ENCODE assay signal across 24 cellular contexts in genomic region chr20:19363439-19363838, GRCh38.
DNase-seq lines count a peak whose midpoint lies in the region; ATAC-seq and TF ChIP-seq lines count a peak whose summit lies in the region.
"Had no signal": no experiment of that assay in that cellular context is flagged by ENCODE, and none has a peak within 500 bp of the region (broad histone marks: within the 10 kb centered on the region; RNA-seq: fewer than 3 reads in every experiment).

No MANE protein-coding gene starts in this region.

- H3K4me3 Mint-ChIP-seq in GM23338 = no peak overlapping the region
- H3K4me3 Mint-ChIP-seq: CD14-positive monocyte; CD4-positive, alpha-beta memory T cell; CD4-positive, CD25-positive, alpha-beta regulatory T cell; CD8-positive, alpha-beta memory T cell had no signal

- DNase-seq in psoas muscle (no peak), smooth muscle cell of the brain vasculature (ENCODE audit: low read depth, low spot score) (peak; percentile 12), aorta (no peak), GM23338 (ENCODE audit: low spot score) (no peak)
- DNase-seq: 8988T; ACHN; BE2C; C1 segment of cervical spinal cord; CD4-positive, alpha-beta memory T cell; CD4-positive, CD25-positive, alpha-beta regulatory T cell; CD8-positive, alpha-beta memory T cell; COR-L47; DMS 273 treated with DMSO at 0.1 percent for 48 hours; DMS153; DMS53; DMS79; DND-41; EL; GDM1 had no signal

- H3K27ac ChIP-seq in psoas muscle (no peak overlapping the region), aorta (ENCODE audit: low read depth in 1 of 2, low read length in 2 of 2) (no peak overlapping the region), GM23338 (ENCODE audit: low read depth) (no peak overlapping the region)
- H3K27ac ChIP-seq: BLaER1 had no signal

- no peak overlapping the region for H3K4me2 ChIP-seq in GM23338
- H3K4me2 ChIP-seq: BLaER1 had no signal

- peaks cover 14% of the 10 kb centered on the region; the same call in 1 of the 2 replicates for H3K9me2 ChIP-seq in GM23338 (ENCODE audit: insufficient read depth)

- peaks cover 24% of the 10 kb centered on the region for H3K4me1 Mint-ChIP-seq in GM23338
- H3K4me1 Mint-ChIP-seq: CD14-positive monocyte; CD4-positive, alpha-beta memory T cell; CD4-positive, CD25-positive, alpha-beta regulatory T cell; CD8-positive, alpha-beta memory T cell had no signal

- H3K9me3 Mint-ChIP-seq in GM23338 = no peaks in the 10 kb centered on the region

- intact Hi-C loops in psoas muscle (cut with DNase I) (no loop called here), aorta (cut with DNase I) (loop anchor here in 1 of 2 donors (10.0 kb wide), 1 partner anchor 131 kb away; no protein-coding TSS in a partner anchor)

- H3K27me3 ChIP-seq in psoas muscle (ENCODE audit: insufficient read depth in 3 of 3, low read length in 2 of 3) (no peaks in the 10 kb centered on the region), aorta (ENCODE audit: control insufficient read depth in 1 of 2, insufficient read depth in 2 of 2, low read length in 1 of 2) (no peaks in the 10 kb centered on the region), GM23338 (ENCODE audit: insufficient read depth) (no peaks in the 10 kb centered on the region)
- H3K27me3 ChIP-seq: BE2C, BLaER1 had no signal

- H3K36me3 ChIP-seq in psoas muscle (ENCODE audit: insufficient read depth in 1 of 2, low read depth in 1 of 2) = no peaks in the 10 kb centered on the region
- H3K36me3 ChIP-seq in aorta (ENCODE audit: control insufficient read depth in 1 of 2, insufficient read depth in 2 of 2, low read length in 1 of 2) = no peaks in the 10 kb centered on the region
- no peaks in the 10 kb centered on the region for H3K36me3 ChIP-seq in GM23338 (ENCODE audit: insufficient read depth)
- H3K36me3 ChIP-seq: BE2C, BLaER1 had no signal

- no peak overlapping the region for H3K27ac Mint-ChIP-seq in GM23338
- H3K27ac Mint-ChIP-seq: CD14-positive monocyte; CD4-positive, alpha-beta memory T cell; CD4-positive, CD25-positive, alpha-beta regulatory T cell; CD8-positive, alpha-beta memory T cell had no signal

- H3K9me3 ChIP-seq in psoas muscle = no peaks in the 10 kb centered on the region
- no peaks in the 10 kb centered on the region for H3K9me3 ChIP-seq in aorta (ENCODE audit: control insufficient read depth, low read length)
- H3K9me3 ChIP-seq: BE2C, BLaER1 had no signal

- H3F3A ChIP-seq in GM23338 (replicated peaks; ENCODE audit: low read depth) = no peaks in the 10 kb centered on the region

- H3K79me2 ChIP-seq in GM23338 (replicated peaks; ENCODE audit: insufficient read depth) = no peaks in the 10 kb centered on the region

- H3K4me3 ChIP-seq in psoas muscle (peak overlapping the region; percentile 9), aorta (ENCODE audit: low read length in 2 of 2) (no peak overlapping the region), GM23338 (no peak overlapping the region)
- H3K4me3 ChIP-seq: BLaER1, GM12878 had no signal

- H3K36me3 Mint-ChIP-seq in GM23338 (ENCODE audit: low read depth) = peaks cover 4% of the 10 kb centered on the region; the same call in 1 of the 3 replicates
- H3K36me3 Mint-ChIP-seq: CD14-positive monocyte; CD4-positive, alpha-beta memory T cell; CD4-positive, CD25-positive, alpha-beta regulatory T cell; CD8-positive, alpha-beta memory T cell had no signal

- peaks cover 3% of the 10 kb centered on the region for H3K27me3 Mint-ChIP-seq in GM23338 (ENCODE audit: insufficient read depth, low read depth, poor library complexity)
- H3K27me3 Mint-ChIP-seq: CD4-positive, CD25-positive, alpha-beta regulatory T cell had no signal

- peak in 1 of 4 donors; percentile 55 for ATAC-seq in psoas muscle
- ATAC-seq in aorta (ENCODE audit: low FRiP score) = peak; percentile 74
- no peak for ATAC-seq in GM23338
- ATAC-seq in esophagus mucosa = no peak
- ATAC-seq in HG02973 (IDR thresholded peaks at IDR 0.05; ENCODE audit: unreplicated experiment) = no peak
- ATAC-seq: GM12878 had no signal

- H4K20me1 ChIP-seq in GM23338 (replicated peaks; ENCODE audit: insufficient read depth) = no peaks in the 10 kb centered on the region
- H4K20me1 ChIP-seq: BLaER1 had no signal

- H2AFZ ChIP-seq in GM23338 = no peak overlapping the region

- 28 to 36% (median 33%) methylated on average over 4 of the region's 4 CpGs for WGBS in psoas muscle, 3 donors
- WGBS in aorta, 2 donors = 4% methylated on average over 4 of the region's 4 CpGs

- TF ChIP-seq CTCF in psoas muscle (IDR thresholded peaks at IDR 0.05) (no peak), GM23338 (conservative IDR thresholded peaks at IDR 0.05; ENCODE audit: low read depth in 2 of 2) (no peak)

- H3K4me1 ChIP-seq in psoas muscle (peaks cover 11% of the 10 kb centered on the region), aorta (ENCODE audit: control insufficient read depth in 1 of 2, insufficient read depth in 2 of 2, low read length in 2 of 2) (peaks cover 2 to 7% of the 10 kb centered on the region in 2 donors), GM23338 (ENCODE audit: insufficient read depth) (no peaks in the 10 kb centered on the region)
- H3K4me1 ChIP-seq: BE2C, BLaER1 had no signal

TF ChIP-seq in GM23338, 12 proteins besides CTCF, POLR2A, EP300 and RAD21:
- TF ChIP-seq STAT1 (IDR thresholded peaks at IDR 0.05; ENCODE audit: unreplicated experiment) = no peak
- TF ChIP-seq EZH2 (IDR thresholded peaks at IDR 0.05; ENCODE audit: low read depth, unreplicated experiment) = no peak
- no peak for TF ChIP-seq POLR2AphosphoS5 (IDR thresholded peaks at IDR 0.05; ENCODE audit: low read depth)
- TF ChIP-seq EZH2phosphoT487 (IDR thresholded peaks at IDR 0.05; ENCODE audit: unreplicated experiment) = no peak
TF ChIP-seq in GM23338: peak in this region for 0.
